In the genomic region with DNA sequence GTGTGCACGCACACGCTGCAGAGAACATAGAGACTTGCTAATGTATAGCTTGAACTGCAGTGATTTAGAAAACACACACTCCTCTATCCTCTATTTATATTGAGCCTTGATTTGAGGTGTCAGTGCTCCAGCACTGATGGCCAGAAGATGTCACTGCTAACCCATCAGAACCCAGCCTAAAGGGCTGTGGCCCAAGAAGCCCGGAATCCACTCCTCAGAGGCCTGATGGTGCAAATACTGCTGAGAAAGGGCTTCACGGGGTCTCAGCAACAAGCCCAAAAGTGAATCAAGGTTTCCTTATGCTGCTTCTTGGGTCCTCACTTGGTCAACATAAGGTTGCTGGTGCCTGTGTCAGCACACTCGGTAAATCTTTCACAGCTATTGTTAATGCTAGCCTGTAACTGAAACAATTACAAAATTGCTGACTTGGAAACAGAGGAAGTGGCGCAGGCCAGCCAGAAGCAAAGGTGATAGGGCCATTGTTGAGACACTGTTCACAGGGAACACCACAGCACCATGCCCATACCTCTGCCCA, we compare ENCODE assay signal across 8 cellular contexts.
A peak's percentile ranks its signal among the peaks of the same experiment; 100 is the strongest.
DNase-seq lines count a peak whose midpoint lies in the region; ATAC-seq and TF ChIP-seq lines count a peak whose summit lies in the region.

No MANE protein-coding gene starts in this region.

- peak; percentile 51 for DNase-seq in DMS53 treated with DMSO at 0.1 percent for 48 hours (lab: John Stamatoyannopoulos, UW; ENCODE audit: unreplicated experiment)
- peak; percentile 63 for DNase-seq in HPDE6-E6E7 (ENCODE audit: extremely low spot score)
- DNase-seq in SHP77 treated with DMSO at 0.1 percent for 48 hours (lab: John Stamatoyannopoulos, UW): peak; percentile 24
- peak; percentile 53 to 81 (median 70) for DNase-seq in adrenal gland
- peak; percentile 41 for DNase-seq in left cardiac atrium

- TF ChIP-seq POLR2A in adrenal gland (IDR thresholded peaks at IDR 0.05): no peak

- H3K4me1 ChIP-seq in adrenal gland (replicated peaks in 1 of 2) (peaks cover 4 to 6% of the 10 kb centered on the region in 2 donors), rectal smooth muscle tissue (ENCODE audit: control insufficient read depth, insufficient read depth, low read length) (peaks cover 48% of the 10 kb centered on the region)

- H3K36me3 ChIP-seq in adrenal gland (replicated peaks in 1 of 2): peaks cover 0 to 18% of the 10 kb centered on the region in 2 donors
- peaks cover 5% of the 10 kb centered on the region for H3K36me3 ChIP-seq in rectal smooth muscle tissue (ENCODE audit: control insufficient read depth, insufficient read depth, low read length)

- peak overlapping the region in 3 of 5 donors; percentile 13 to 43 (median 27) for H3K27ac ChIP-seq in adrenal gland
- H3K27ac ChIP-seq in rectal smooth muscle tissue (ENCODE audit: low read depth, low read length): peak overlapping the region; percentile 95

- 45 to 54% (median 51%) methylated on average over 6 of the region's 6 CpGs for WGBS in adrenal gland, 4 donors

- H3K9me3 ChIP-seq in adrenal gland (replicated peaks in 1 of 3): no peaks in the 10 kb centered on the region

- H3K9ac ChIP-seq in rectal smooth muscle tissue (ENCODE audit: low read length): no peak overlapping the region

- intact Hi-C loops in adrenal gland (cut with DNase I) (loop anchor here (5.0 to 10.0 kb wide), 4 partner anchors 149 to 447 kb away; no protein-coding TSS in a partner anchor), left cardiac atrium (cut with DNase I) (loop anchor here (1.0 to 10.0 kb wide), 4 partner anchors 147 to 443 kb away; no protein-coding TSS in a partner anchor)

- peak; percentile 43 to 86 (median 73) for TF ChIP-seq CTCF in adrenal gland (IDR thresholded peaks at IDR 0.05)

- peak; percentile 43 to 85 for ATAC-seq in left cardiac atrium
- ATAC-seq in GM21825 (IDR thresholded peaks at IDR 0.05; ENCODE audit: unreplicated experiment): no peak
- no peak for ATAC-seq in HG03159 (IDR thresholded peaks at IDR 0.05; ENCODE audit: unreplicated experiment)

- H3K27me3 ChIP-seq in adrenal gland: no peaks in the 10 kb centered on the region
- H3K27me3 ChIP-seq in rectal smooth muscle tissue (ENCODE audit: control insufficient read depth, insufficient read depth, low read length): no peaks in the 10 kb centered on the region

- H3K4me3 ChIP-seq in adrenal gland (no peak overlapping the region), rectal smooth muscle tissue (ENCODE audit: low read length) (no peak overlapping the region)

Comparison
In these comparisons a context has a peak if more than half of its experiments do, and no peak if none do; other contexts are left out.
1. ATAC-seq: peak in left cardiac atrium (2 of 2); none in GM21825 (single experiment) and HG03159 (single experiment).
2. Peak in every context shown above with its lines, with median percentiles within 50 percentile points of each other: DNase-seq.